15 cellular contexts compared by ENCODE assay signal in genomic region chr22:36594569-36594968, GRCh38.
A peak's percentile ranks its signal among the peaks of the same experiment; 100 is the strongest.
DNase-seq lines count a peak whose midpoint lies in the region; ATAC-seq, FAIRE-seq and TF ChIP-seq lines count a peak whose summit lies in the region.
"Had no signal": no experiment of that assay in that cellular context is flagged by ENCODE, and none has a peak within 500 bp of the region (broad histone marks: within the 10 kb centered on the region; RNA-seq: fewer than 3 reads in every experiment).

No MANE protein-coding gene starts in this region.

- H3K9me1 ChIP-seq in IMR-90 (ENCODE audit: insufficient read depth, low read length) = 0 out of 2 replicates have a peak, but pooled peaks cover 6% of the 10 kb centered on the region

- H3K79me2 ChIP-seq in H1 (ENCODE audit: control insufficient read depth in 1 of 2, insufficient read depth in 2 of 2, low read length in 2 of 2) (no peaks in the 10 kb centered on the region), trophoblast cell (ENCODE audit: control insufficient read depth, insufficient read depth, low read length, poor library complexity) (no peaks in the 10 kb centered on the region)

- no peak for TF ChIP-seq RAD21 in IMR-90 (IDR thresholded peaks at IDR 0.05; ENCODE audit: low read length)
- TF ChIP-seq RAD21 in H1 (IDR thresholded peaks at IDR 0.05 in 1 of 2, conservative IDR thresholded peaks at IDR 0.05 in 1 of 2; ENCODE audit: low read depth in 2 of 2, low read length in 2 of 2) = no peak

- H3K23ac ChIP-seq in IMR-90 (ENCODE audit: low read depth, low read length) (no peak overlapping the region), H1 (ENCODE audit: insufficient read length) (no peak overlapping the region), trophoblast cell (ENCODE audit: low read length) (peak overlapping the region; percentile 34)

- H3K79me1 ChIP-seq in IMR-90 (ENCODE audit: low read depth in 1 of 2, low read length in 2 of 2) (no peaks in the 10 kb centered on the region), H1 (ENCODE audit: low read depth, low read length) (no peaks in the 10 kb centered on the region), trophoblast cell (ENCODE audit: low read length) (no peaks in the 10 kb centered on the region)

- H2AK9ac ChIP-seq in IMR-90 (replicated peaks; ENCODE audit: low read depth, low read length, poor library complexity) = no peak overlapping the region

- no peak overlapping the region for H4K8ac ChIP-seq in IMR-90 (ENCODE audit: low read depth in 2 of 2, low read length in 2 of 2)
- H4K8ac ChIP-seq in H1 (ENCODE audit: extremely low read depth, insufficient read depth, low read length) = no peak overlapping the region
- H4K8ac ChIP-seq in trophoblast cell (ENCODE audit: low read depth, low read length) = no peak overlapping the region

- no peak overlapping the region for H4K5ac ChIP-seq in IMR-90 (ENCODE audit: low read depth, low read length)
- no peak overlapping the region for H4K5ac ChIP-seq in H1 (ENCODE audit: insufficient read length, low read depth, low read length)

- CTCF ChIA-PET in HEK293 (lab: Yijun Ruan, JAX) (interaction anchor here (0.6 to 0.8 kb wide), 2 partner anchors 13 to 259 kb away, joined by 3 read pairs; no protein-coding TSS in a partner anchor), IMR-90 (lab: Yijun Ruan, JAX) (no interaction called here), H1 (lab: Charles Lee; ENCODE audit: partially characterized antibody) (no interaction called here)

- H2AK5ac ChIP-seq in IMR-90 (ENCODE audit: low read depth, low read length) (no peak overlapping the region), H1 (ENCODE audit: low read depth, low read length) (no peak overlapping the region), trophoblast cell (ENCODE audit: low read length) (no peak overlapping the region)

- H3K14ac ChIP-seq in IMR-90 (replicated peaks; ENCODE audit: low read depth, low read length) (no peak overlapping the region), H1 (ENCODE audit: insufficient read length) (no peak overlapping the region), trophoblast cell (ENCODE audit: low read length) (no peak overlapping the region)

- TF ChIP-seq EP300 in H1 (IDR thresholded peaks at IDR 0.05; ENCODE audit: borderline replicate concordance in 1 of 2, low read depth in 2 of 2, low read length in 2 of 2) = no peak

- H3K9ac ChIP-seq in IMR-90 (ENCODE audit: low read depth, low read length) (no peak overlapping the region), H1 (replicated peaks in 1 of 4; ENCODE audit: extremely low read depth in 1 of 4, low read depth in 3 of 4, low read length in 3 of 4) (no peak overlapping the region), trophoblast cell (ENCODE audit: low read length) (no peak overlapping the region)
- H3K9ac ChIP-seq: BLaER1 treated with 17β-estradiol and CSF1 and Interleukin-3, amounts not matched to agents 10 nM and 100 nM; GM23248 had no signal

- H3K27ac ChIP-seq in HEK293 (ENCODE audit: extremely low read depth, low read depth, low read length) (no peak overlapping the region), IMR-90 (ENCODE audit: insufficient read depth, low read length) (no peak overlapping the region), H1 (ENCODE audit: low read depth, low read length) (no peak overlapping the region), trophoblast cell (ENCODE audit: low read depth, low read length) (no peak overlapping the region)
- H3K27ac ChIP-seq: BLaER1 treated with 17β-estradiol and CSF1 and Interleukin-3, amounts not matched to agents 10 nM and 100 nM; GM23248 had no signal

- no peak overlapping the region for H2BK120ac ChIP-seq in IMR-90 (ENCODE audit: low read depth, low read length)
- H2BK120ac ChIP-seq in H1 (replicated peaks; ENCODE audit: low read depth, low read length) = no peak overlapping the region
- no peak overlapping the region for H2BK120ac ChIP-seq in trophoblast cell (ENCODE audit: insufficient read depth, low read length, poor library complexity)

- no peak overlapping the region for H4K12ac ChIP-seq in trophoblast cell (ENCODE audit: low read depth, low read length)

- H3K36me3 ChIP-seq in HEK293 (ENCODE audit: control insufficient read depth in 2 of 2, insufficient read depth in 1 of 2, low read length in 2 of 2) (no peaks in the 10 kb centered on the region), IMR-90 (ENCODE audit: control insufficient read depth, insufficient read depth, low read length) (no peaks in the 10 kb centered on the region), H1 (ENCODE audit: control insufficient read depth in 2 of 4, insufficient read depth in 4 of 4, low read length in 3 of 4) (no peaks in the 10 kb centered on the region), trophoblast cell (ENCODE audit: control insufficient read depth in 1 of 2, insufficient read depth in 2 of 2, low read length in 2 of 2) (no peaks in the 10 kb centered on the region)
- H3K36me3 ChIP-seq: BLaER1 treated with 17β-estradiol and CSF1 and Interleukin-3, amounts not matched to agents 10 nM and 100 nM had no signal

- no peaks in the 10 kb centered on the region for H4K20me1 ChIP-seq in IMR-90 (ENCODE audit: insufficient read depth, low read length)
- H4K20me1 ChIP-seq in H1 (replicated peaks in 1 of 2; ENCODE audit: control insufficient read depth in 1 of 2, insufficient read depth in 2 of 2, low read length in 2 of 2) = peaks cover 0 to 5% of the 10 kb centered on the region in 2 experiments

- H2AFZ ChIP-seq in IMR-90 (replicated peaks; ENCODE audit: low read length, poor library complexity) = peak overlapping the region; percentile 57
- H2AFZ ChIP-seq in H1 (ENCODE audit: low read length) = no peak overlapping the region
- H2AFZ ChIP-seq in trophoblast cell (ENCODE audit: insufficient read depth, low read length, poor library complexity) = no peak overlapping the region
- H2AFZ ChIP-seq: GM23248 had no signal

- H4K91ac ChIP-seq in IMR-90 (ENCODE audit: insufficient read depth, low read depth, low read length) = no peak overlapping the region
- H4K91ac ChIP-seq in H1 (replicated peaks; ENCODE audit: insufficient read length, low read length) = peak overlapping the region; percentile 61
- no peak overlapping the region for H4K91ac ChIP-seq in trophoblast cell (ENCODE audit: low read depth, low read length)

- TF ChIP-seq POLR2A in IMR-90 (IDR thresholded peaks at IDR 0.05; ENCODE audit: low read depth, low read length) (no peak), H1 (IDR thresholded peaks at IDR 0.05; ENCODE audit: control extremely low read depth in 1 of 2, low read depth in 2 of 2, low read length in 2 of 2) (no peak)

- TF ChIP-seq CTCF in HEK293 (tag by site-specific recombination; IDR thresholded peaks at IDR 0.05) (no peak), IMR-90 (conservative IDR thresholded peaks at IDR 0.05; ENCODE audit: low read depth, low read length) (no peak), H1 (IDR thresholded peaks at IDR 0.05; ENCODE audit: control extremely low read depth in 1 of 3, insufficient read depth in 1 of 3, low read depth in 1 of 3, low read length in 3 of 3) (no peak)

- H3K4me2 ChIP-seq in IMR-90 (ENCODE audit: low read depth, low read length) (no peak overlapping the region), H1 (ENCODE audit: insufficient read depth in 1 of 2, low read depth in 2 of 2, low read length in 2 of 2) (no peak overlapping the region), trophoblast cell (ENCODE audit: low read length) (no peak overlapping the region)
- H3K4me2 ChIP-seq: BLaER1 treated with 17β-estradiol and CSF1 and Interleukin-3, amounts not matched to agents 10 nM and 100 nM had no signal

- no peak overlapping the region for H3K18ac ChIP-seq in IMR-90 (ENCODE audit: low read depth, low read length)
- H3K18ac ChIP-seq in H1 (ENCODE audit: extremely low read depth, low read length) = no peak overlapping the region; the same call in 1 of the 2 replicates
- H3K18ac ChIP-seq in trophoblast cell (ENCODE audit: low read length) = no peak overlapping the region

- POLR2A ChIA-PET in HEK293 (lab: Yijun Ruan, JAX) (no interaction called here), IMR-90 (lab: Charles Lee; ENCODE audit: unreplicated experiment) (no interaction called here), H1 (lab: Charles Lee; ENCODE audit: partially characterized antibody) (no interaction called here)

- intact Hi-C loops in IMR-90 (cut with micrococcal nuclease) = no loop called here

- H3K4me3 ChIP-seq in HEK293 (ENCODE audit: low read depth, low read length) (no peak overlapping the region), IMR-90 (ENCODE audit: insufficient read depth, low read depth, low read length) (no peak overlapping the region), H1 (ENCODE audit: extremely low read depth in 1 of 4, insufficient read depth in 2 of 4, low read depth in 3 of 4, low read length in 4 of 4) (no peak overlapping the region), trophoblast cell (ENCODE audit: low read depth, low read length) (peak overlapping the region; percentile 18)
- H3K4me3 ChIP-seq: BLaER1 treated with 17β-estradiol and CSF1 and Interleukin-3, amounts not matched to agents 10 nM and 100 nM; GM23248 had no signal

- dilution Hi-C loops in IMR-90 (cut with HindIII; ENCODE audit: low sequenced_read_pairs, unreplicated experiment) = no loop called here

- no peak for ATAC-seq in IMR-90 (ENCODE audit: low read depth)
- ATAC-seq in HG03442 (IDR thresholded peaks at IDR 0.05; ENCODE audit: unreplicated experiment) = no peak
- ATAC-seq in GM21515 (IDR thresholded peaks at IDR 0.05; ENCODE audit: unreplicated experiment) = no peak
- no peak for ATAC-seq in HG03175 (IDR thresholded peaks at IDR 0.05; ENCODE audit: unreplicated experiment)

- no peak overlapping the region for H2BK15ac ChIP-seq in IMR-90 (ENCODE audit: low read depth, low read length)
- H2BK15ac ChIP-seq in H1 (ENCODE audit: low read length) = 0 out of 2 replicates have a peak overlapping the region, but pooled peaks have one; percentile 9

- no peak for FAIRE-seq in H1 (lab: Jason Lieb, UNC)

- in situ Hi-C loops in IMR-90 (cut with MboI; ENCODE audit: low sequenced_read_pairs) = no loop called here

- peaks cover 6% of the 10 kb centered on the region; the same call in 1 of the 2 replicates for H3K23me2 ChIP-seq in H1 (ENCODE audit: low read depth, low read length)

- no peaks in the 10 kb centered on the region for H3K4me1 ChIP-seq in HEK293 (ENCODE audit: control insufficient read depth, insufficient read depth, low read length)
- no peaks in the 10 kb centered on the region for H3K4me1 ChIP-seq in IMR-90 (ENCODE audit: control insufficient read depth, insufficient read depth, low read length)
- peaks cover 0 to 2% (median 0%) of the 10 kb centered on the region in 4 experiments; a peak in 2 of 7 replicates for H3K4me1 ChIP-seq in H1 (replicated peaks in 1 of 4; ENCODE audit: control insufficient read depth in 3 of 4, insufficient read depth in 4 of 4, low read length in 3 of 4)
- H3K4me1 ChIP-seq in trophoblast cell (ENCODE audit: control insufficient read depth in 1 of 2, insufficient read depth in 2 of 2, low read length in 2 of 2) = no peaks in the 10 kb centered on the region
- H3K4me1 ChIP-seq: BLaER1 treated with 17β-estradiol and CSF1 and Interleukin-3, amounts not matched to agents 10 nM and 100 nM had no signal

- H3K27me3 ChIP-seq in IMR-90 (ENCODE audit: control insufficient read depth, insufficient read depth, low read length) (peaks cover 66% of the 10 kb centered on the region), H1 (replicated peaks in 1 of 4; ENCODE audit: control insufficient read depth in 3 of 4, extremely low read depth in 1 of 4, insufficient read depth in 3 of 4, low read length in 3 of 4) (no peaks in the 10 kb centered on the region), trophoblast cell (ENCODE audit: insufficient read depth, low read length) (no peaks in the 10 kb centered on the region)
- H3K27me3 ChIP-seq: BLaER1 treated with 17β-estradiol and CSF1 and Interleukin-3, amounts not matched to agents 10 nM and 100 nM had no signal

- WGBS in IMR-90 (ENCODE audit: extremely low coverage in 2 of 2, insufficient read length in 1 of 2), 2 experiments = 88% methylated on average over 4 of the region's 7 CpGs; no CpG with 5 or more reads in 1 of the 2 experiments
- WGBS in H1 (ENCODE audit: extremely low coverage in 1 of 2, insufficient coverage in 1 of 2, insufficient read length in 1 of 2, insufficient replicate concordance in 2 of 2, low coverage in 1 of 2, low lambda C conversion rate in 2 of 2, missing lambda C conversion rate in 1 of 2), 2 experiments = 89% methylated on average over 7 of the region's 7 CpGs; no CpG with 5 or more reads in 1 of the 2 experiments
- WGBS in trophoblast cell (ENCODE audit: extremely low coverage, insufficient coverage, insufficient read length) = no CpG with 5 or more reads among the region's 7 CpGs

- no peak overlapping the region for H3K4ac ChIP-seq in IMR-90 (ENCODE audit: low read depth, low read length)
- H3K4ac ChIP-seq in H1 (replicated peaks; ENCODE audit: insufficient read length, low read depth, low read length) = no peak overlapping the region
- H3K4ac ChIP-seq in trophoblast cell (ENCODE audit: low read depth, low read length) = no peak overlapping the region

- H3K9me3 ChIP-seq in HEK293 (ENCODE audit: control insufficient read depth, insufficient read depth, low read depth, low read length) (no peaks in the 10 kb centered on the region), IMR-90 (ENCODE audit: control insufficient read depth, insufficient read depth, low read length) (no peaks in the 10 kb centered on the region), H1 (ENCODE audit: insufficient read depth in 2 of 2, low read depth in 1 of 2, low read length in 1 of 2) (no peaks in the 10 kb centered on the region), trophoblast cell (ENCODE audit: insufficient read depth, low read depth, low read length) (peaks cover 7% of the 10 kb centered on the region)
- H3K9me3 ChIP-seq: BLaER1 treated with 17β-estradiol and CSF1 and Interleukin-3, amounts not matched to agents 10 nM and 100 nM had no signal

- peak overlapping the region; percentile 50 for H2BK5ac ChIP-seq in IMR-90 (ENCODE audit: low read depth, low read length, poor library complexity, severe bottlenecking)
- no peak overlapping the region; the same call in 1 of the 2 replicates for H2BK5ac ChIP-seq in H1 (ENCODE audit: low read depth, low read length)
- no peak overlapping the region for H2BK5ac ChIP-seq in trophoblast cell (ENCODE audit: low read depth, low read length, poor library complexity)

- H2BK20ac ChIP-seq in IMR-90 (ENCODE audit: low read depth, low read length) = no peak overlapping the region
- H2BK20ac ChIP-seq in H1 (ENCODE audit: low read length) = no peak overlapping the region

- H2BK12ac ChIP-seq in H1 (ENCODE audit: low read depth, low read length) = no peak overlapping the region
- H2BK12ac ChIP-seq in trophoblast cell (ENCODE audit: low read length) = no peak overlapping the region

- H3K56ac ChIP-seq in IMR-90 (ENCODE audit: extremely low read depth, insufficient read depth, low read length) (no peak overlapping the region), H1 (replicated peaks; ENCODE audit: insufficient read length, low read depth, low read length) (peak overlapping the region; percentile 55)

- no TSS peak for BruUV-seq in IMR-90 (replicated peaks; lab: Mats Ljungman, UMichigan)

- DNase-seq in IMR-90 (no peak), H1 (ENCODE audit: low read depth in 1 of 2, low spot score in 2 of 2) (no peak), trophoblast cell (no peak), glomerular visceral epithelial cell (ENCODE audit: extremely low spot score) (no peak)
- DNase-seq: ACHN; CD4-positive, CD25-positive, alpha-beta regulatory T cell; DMS53; GF-D8; GM23248; H7 had no signal
